ENCODE assay signal across 22 cellular contexts in genomic region chr3:65559643-65560042, GRCh38.
A peak's percentile ranks its signal among the peaks of the same experiment; 100 is the strongest.
DNase-seq lines count a peak whose midpoint lies in the region; FAIRE-seq and TF ChIP-seq lines count a peak whose summit lies in the region.
"Had no signal": no experiment of that assay in that cellular context is flagged by ENCODE, and none has a peak within 500 bp of the region (broad histone marks: within the 10 kb centered on the region; RNA-seq: fewer than 3 reads in every experiment).

No MANE protein-coding gene starts in this region.

- H3K79me2 ChIP-seq in H1 (ENCODE audit: control insufficient read depth in 1 of 2, insufficient read depth in 2 of 2, low read length in 2 of 2) = peaks cover 3 to 94% of the 10 kb centered on the region in 2 experiments; a peak in 3 of 4 replicates

- H2BK120ac ChIP-seq in H1 (replicated peaks; ENCODE audit: low read depth, low read length) = no peak overlapping the region

- TF ChIP-seq RAD21 in H1 (IDR thresholded peaks at IDR 0.05 in 1 of 2, conservative IDR thresholded peaks at IDR 0.05 in 1 of 2; ENCODE audit: low read depth in 2 of 2, low read length in 2 of 2) = peak; percentile 33 to 60

- H3K18ac ChIP-seq in H1 (ENCODE audit: extremely low read depth, low read length) = no peak overlapping the region

- WGBS in H1 (ENCODE audit: extremely low coverage in 1 of 2, insufficient coverage in 1 of 2, insufficient read length in 1 of 2, insufficient replicate concordance in 2 of 2, low coverage in 1 of 2, low lambda C conversion rate in 2 of 2, missing lambda C conversion rate in 1 of 2), 2 experiments = 89% methylated on average over 10 of the region's 10 CpGs; no CpG with 5 or more reads in 1 of the 2 experiments
- 89% methylated on average over 10 of the region's 10 CpGs for WGBS in suprapubic skin

- H3K56ac ChIP-seq in H1 (replicated peaks; ENCODE audit: insufficient read length, low read depth, low read length) = no peak overlapping the region

- TF ChIP-seq EP300 in H1 (IDR thresholded peaks at IDR 0.05; ENCODE audit: borderline replicate concordance in 1 of 2, low read depth in 2 of 2, low read length in 2 of 2) (no peak), suprapubic skin (IDR thresholded peaks at IDR 0.05) (no peak)

- H4K5ac ChIP-seq in H1 (ENCODE audit: insufficient read length, low read depth, low read length) = no peak overlapping the region

- H2BK15ac ChIP-seq in H1 (ENCODE audit: low read length) = no peak overlapping the region

- H3K9me3 ChIP-seq in A673 (ENCODE audit: low read depth, low read length, poor library complexity, severe bottlenecking) (no peaks in the 10 kb centered on the region), BE2C (no peaks in the 10 kb centered on the region), HEK293 (ENCODE audit: control insufficient read depth, insufficient read depth, low read depth, low read length) (no peaks in the 10 kb centered on the region), H1 (ENCODE audit: insufficient read depth in 2 of 2, low read depth in 1 of 2, low read length in 1 of 2) (no peaks in the 10 kb centered on the region), suprapubic skin (no peaks in the 10 kb centered on the region)

- H3K36me3 ChIP-seq in A673 (ENCODE audit: insufficient read depth, low read length, poor library complexity, severe bottlenecking) = no peaks in the 10 kb centered on the region
- H3K36me3 ChIP-seq in BE2C = no peaks in the 10 kb centered on the region
- H3K36me3 ChIP-seq in HEK293 (ENCODE audit: control insufficient read depth in 2 of 2, insufficient read depth in 1 of 2, low read length in 2 of 2) = no peaks in the 10 kb centered on the region
- no peaks in the 10 kb centered on the region; a peak in 1 of 8 replicates for H3K36me3 ChIP-seq in H1 (ENCODE audit: control insufficient read depth in 2 of 4, insufficient read depth in 4 of 4, low read length in 3 of 4)
- no peaks in the 10 kb centered on the region for H3K36me3 ChIP-seq in suprapubic skin
- H3K36me3 ChIP-seq in brain microvascular endothelial cell (replicated peaks) = no peaks in the 10 kb centered on the region

- H3K27me3 ChIP-seq in A673 (replicated peaks; ENCODE audit: insufficient read depth, low read depth, low read length, poor library complexity) = no peaks in the 10 kb centered on the region
- H3K27me3 ChIP-seq in BE2C = no peaks in the 10 kb centered on the region
- no peaks in the 10 kb centered on the region for H3K27me3 ChIP-seq in H1 (replicated peaks in 1 of 4; ENCODE audit: control insufficient read depth in 3 of 4, extremely low read depth in 1 of 4, insufficient read depth in 3 of 4, low read length in 3 of 4)
- H3K27me3 ChIP-seq in suprapubic skin = no peaks in the 10 kb centered on the region
- H3K27me3 ChIP-seq in brain microvascular endothelial cell (replicated peaks) = no peaks in the 10 kb centered on the region

- no peak overlapping the region for H3K14ac ChIP-seq in H1 (ENCODE audit: insufficient read length)

- H2BK5ac ChIP-seq in H1 (ENCODE audit: low read depth, low read length) = no peak overlapping the region

- TF ChIP-seq CTCF in A673 (conservative IDR thresholded peaks at IDR 0.05; ENCODE audit: low read depth, low read length) (no peak), BE2C (IDR thresholded peaks at IDR 0.05; ENCODE audit: low read depth, low read length) (0 out of 2 replicates have a peak, but pooled peaks have one; percentile 18), HEK293 (tag by site-specific recombination; IDR thresholded peaks at IDR 0.05) (no peak), H1 (IDR thresholded peaks at IDR 0.05; ENCODE audit: control extremely low read depth in 1 of 3, insufficient read depth in 1 of 3, low read depth in 1 of 3, low read length in 3 of 3) (peak; percentile 28 to 41 (median 35)), suprapubic skin (IDR thresholded peaks at IDR 0.05) (no peak), brain microvascular endothelial cell (IDR thresholded peaks at IDR 0.05; ENCODE audit: low read depth, low read length, missing control alignments) (no peak)

- H3K4me3 ChIP-seq in A673 (ENCODE audit: low read depth, low read length, poor library complexity, severe bottlenecking) (no peak overlapping the region), BE2C (ENCODE audit: low read depth, low read length) (no peak overlapping the region), HEK293 (ENCODE audit: low read depth, low read length) (no peak overlapping the region), H1 (ENCODE audit: extremely low read depth in 1 of 4, insufficient read depth in 2 of 4, low read depth in 3 of 4, low read length in 4 of 4) (no peak overlapping the region), suprapubic skin (no peak overlapping the region), brain microvascular endothelial cell (ENCODE audit: low read depth, low read length) (no peak overlapping the region)
- H3K4me3 ChIP-seq: GM12878, GM23248 had no signal

- no peak overlapping the region for H4K91ac ChIP-seq in H1 (replicated peaks; ENCODE audit: insufficient read length, low read length)

- FAIRE-seq in H1 (lab: Jason Lieb, UNC) = no peak
- FAIRE-seq: A204.1, GM12878, GM19239 had no signal

- DNase-seq in A673 (ENCODE audit: low spot score) (no peak), BE2C (no peak), H1 (ENCODE audit: low read depth in 1 of 2, low spot score in 2 of 2) (no peak), kidney tubule cell (ENCODE audit: low spot score) (no peak), suprapubic skin (ENCODE audit: low spot score in 2 of 2) (no peak), GM19240 (ENCODE audit: insufficient read length, low spot score) (no peak), brain microvascular endothelial cell (no peak)
- DNase-seq: AML-193; C1 segment of cervical spinal cord; CD4-positive, CD25-positive, alpha-beta regulatory T cell; CD8-positive, alpha-beta memory T cell; COR-L47; DMS 273 treated with DMSO at 0.1 percent for 48 hours; DMS53; DND-41; EL; GM23248; H7 had no signal

- in situ Hi-C loops in brain microvascular endothelial cell (cut with HindIII; ENCODE audit: low pct_ligation_motif_present, low sequenced_read_pairs) = no loop called here

- peaks cover 4% of the 10 kb centered on the region for H3K79me1 ChIP-seq in H1 (ENCODE audit: low read depth, low read length)

- H2AK5ac ChIP-seq in H1 (ENCODE audit: low read depth, low read length) = no peak overlapping the region

- H3K27ac ChIP-seq in A673 (ENCODE audit: low read depth, low read length, poor library complexity, severe bottlenecking) (peak overlapping the region; percentile 50), HEK293 (ENCODE audit: extremely low read depth, low read depth, low read length) (no peak overlapping the region), H1 (ENCODE audit: low read depth, low read length) (no peak overlapping the region), suprapubic skin (no peak overlapping the region), brain microvascular endothelial cell (no peak overlapping the region)
- H3K27ac ChIP-seq: GM23248 had no signal

- POLR2A ChIA-PET in A673 (lab: Charles Lee; ENCODE audit: low non-redundant PET) = no interaction called here
- POLR2A ChIA-PET in HEK293 (lab: Yijun Ruan, JAX) = no interaction called here
- POLR2A ChIA-PET in H1 (lab: Charles Lee; ENCODE audit: partially characterized antibody) = interaction anchor here (1.4 kb wide), 1 partner anchor 10 kb away, joined by 7 read pairs; no protein-coding TSS in a partner anchor

- H3K23me2 ChIP-seq in H1 (ENCODE audit: low read depth, low read length) = no peaks in the 10 kb centered on the region; the same call in 1 of the 2 replicates

- H3K4ac ChIP-seq in H1 (replicated peaks; ENCODE audit: insufficient read length, low read depth, low read length) = no peak overlapping the region

- BruUV-seq in A673 (replicated peaks; lab: Mats Ljungman, UMichigan) = no TSS peak

- H3K4me1 ChIP-seq in A673 (ENCODE audit: insufficient read depth, low read length, poor library complexity, severe bottlenecking) (peaks cover 12% of the 10 kb centered on the region), BE2C (peaks cover 38% of the 10 kb centered on the region), HEK293 (ENCODE audit: control insufficient read depth, insufficient read depth, low read length) (no peaks in the 10 kb centered on the region), H1 (replicated peaks in 1 of 4; ENCODE audit: control insufficient read depth in 3 of 4, insufficient read depth in 4 of 4, low read length in 3 of 4) (peaks cover 0 to 7% (median 1%) of the 10 kb centered on the region in 4 experiments; a peak in 3 of 7 replicates), suprapubic skin (no peaks in the 10 kb centered on the region)

- TF ChIP-seq POLR2A in H1 (IDR thresholded peaks at IDR 0.05; ENCODE audit: control extremely low read depth in 1 of 2, low read depth in 2 of 2, low read length in 2 of 2) = no peak
- TF ChIP-seq POLR2A in suprapubic skin (IDR thresholded peaks at IDR 0.05) = no peak

- no peak overlapping the region for H2AFZ ChIP-seq in H1 (ENCODE audit: low read length)
- H2AFZ ChIP-seq: GM23248 had no signal

- H2BK20ac ChIP-seq in H1 (ENCODE audit: low read length) = no peak overlapping the region

- CTCF ChIA-PET in A673 (lab: Charles Lee) = interaction anchor here (0.6 kb wide), 1 partner anchor 10 kb away, joined by 4 read pairs; no protein-coding TSS in a partner anchor
- CTCF ChIA-PET in HEK293 (lab: Yijun Ruan, JAX) = interaction anchor here (1.5 kb wide), 1 partner anchor 172 kb away, joined by 4 read pairs; no protein-coding TSS in a partner anchor
- CTCF ChIA-PET in H1 (lab: Charles Lee; ENCODE audit: partially characterized antibody) = interaction anchor here (0.9 to 3.9 kb wide), 8 partner anchors 10 to 141 kb away, joined by 3 to 25 read pairs (median 5); no protein-coding TSS in a partner anchor

- H4K8ac ChIP-seq in H1 (ENCODE audit: extremely low read depth, insufficient read depth, low read length) = no peak overlapping the region

- peaks cover 0 to 3% of the 10 kb centered on the region in 2 experiments for H4K20me1 ChIP-seq in H1 (replicated peaks in 1 of 2; ENCODE audit: control insufficient read depth in 1 of 2, insufficient read depth in 2 of 2, low read length in 2 of 2)

- intact Hi-C loops in A673 (cut with micrococcal nuclease; ENCODE audit: unreplicated experiment) = no loop called here

- no peak overlapping the region for H3K23ac ChIP-seq in H1 (ENCODE audit: insufficient read length)

- H2BK12ac ChIP-seq in H1 (ENCODE audit: low read depth, low read length) = no peak overlapping the region

- H3K9ac ChIP-seq in H1 (replicated peaks in 1 of 4; ENCODE audit: extremely low read depth in 1 of 4, low read depth in 3 of 4, low read length in 3 of 4) = no peak overlapping the region
- H3K9ac ChIP-seq: GM23248 had no signal

- H3K4me2 ChIP-seq in H1 (ENCODE audit: insufficient read depth in 1 of 2, low read depth in 2 of 2, low read length in 2 of 2) = no peak overlapping the region

TF ChIP-seq in HEK293, 187 proteins besides CTCF, POLR2A, EP300 and RAD21 (continues in another document):
- TF ChIP-seq ZNF155 (tag by site-specific recombination; IDR thresholded peaks at IDR 0.05) (no peak), ZNF121 (tag by site-specific recombination; IDR thresholded peaks at IDR 0.05) (peak; percentile 49)

TF ChIP-seq in H1, 55 proteins besides CTCF, POLR2A, EP300 and RAD21:
- TF ChIP-seq KDM5A (IDR thresholded peaks at IDR 0.05; ENCODE audit: low read length) = no peak
- peak; percentile 76; the same call in 1 of the 2 replicates for TF ChIP-seq KDM1A (IDR thresholded peaks at IDR 0.05; ENCODE audit: borderline replicate concordance, low read length)
TF ChIP-seq in H1: peak in this region for 1.

Comparison
In these comparisons a context has a peak if more than half of its experiments do, and no peak if none do; other contexts are left out.
1. CTCF ChIP-seq: peak in BE2C (single experiment) and H1 (3 of 3); none in A673 (single experiment), HEK293 (single experiment), suprapubic skin (0 of 2) and brain microvascular endothelial cell (single experiment).